21 cellular contexts compared by ENCODE assay signal in genomic region chr15:101209285-101209821, GRCh38. TPM values are rescaled to one million over a fixed set of nuclear protein-coding genes. Genes with fewer than 3 reads are reported as not detected.
DNase-seq lines count a peak whose midpoint lies in the region; ATAC-seq, FAIRE-seq and TF ChIP-seq lines count a peak whose summit lies in the region.
"Had no signal": no experiment of that assay in that cellular context is flagged by ENCODE, and none has a peak within 500 bp of the region (broad histone marks: within the 10 kb centered on the region; RNA-seq: fewer than 3 reads in every experiment).

No MANE protein-coding gene starts in this region.

- no peak overlapping the region for H3K4me3 ChIP-seq in cardiac muscle cell
- no peak overlapping the region for H3K4me3 ChIP-seq in fibroblast of lung (replicated peaks in 1 of 4; ENCODE audit: control extremely low read depth in 1 of 4, insufficient read depth in 1 of 4, low read depth in 3 of 4, low read length in 4 of 4)
- H3K4me3 ChIP-seq in spleen, result no peak overlapping the region
- H3K4me3 ChIP-seq: colonic mucosa, tibial nerve had no signal

- peaks cover 94% of the 10 kb centered on the region for H3K79me2 ChIP-seq in fibroblast of lung (ENCODE audit: control insufficient read depth, insufficient read depth, low read length)

- intact Hi-C loops in left ventricle myocardium superior (cut with micrococcal nuclease), result no loop called here
- intact Hi-C loops in spleen (cut with DNase I; ENCODE audit: low total_unique reads), result no loop called here

- H3K27me3 Mint-ChIP-seq in activated T-helper 17 cell treated with anti-CD3 and anti-CD28 coated beads, Interleukin-2, amount 50 U/mL, for 72 hours, result no peaks in the 10 kb centered on the region

- ATAC-seq in left ventricle myocardium superior (no peak), GM18498 (IDR thresholded peaks at IDR 0.05; ENCODE audit: unreplicated experiment) (no peak)
- ATAC-seq in activated T-helper 17 cell treated with anti-CD3 and anti-CD28 coated beads, Interleukin-2, amount 50 U/mL, for 72 hours (replicated peaks), result no peak

- H3K27me3 ChIP-seq in cardiac muscle cell (no peaks in the 10 kb centered on the region), fibroblast of lung (ENCODE audit: control insufficient read depth, insufficient read depth, low read length) (no peaks in the 10 kb centered on the region), spleen (replicated peaks in 1 of 7) (no peaks in the 10 kb centered on the region)
- H3K27me3 ChIP-seq: colonic mucosa, tibial nerve had no signal

- peaks cover 65% of the 10 kb centered on the region for H3K4me1 Mint-ChIP-seq in activated T-helper 17 cell treated with anti-CD3 and anti-CD28 coated beads, Interleukin-2, amount 50 U/mL, for 72 hours

- TF ChIP-seq POLR2A in spleen (IDR thresholded peaks at IDR 0.05), result no peak
- TF ChIP-seq POLR2A in GM12892 (IDR thresholded peaks at IDR 0.05; ENCODE audit: low read depth, low read length), result no peak

- H3K36me3 ChIP-seq in cardiac muscle cell (no peaks in the 10 kb centered on the region), fibroblast of lung (ENCODE audit: control insufficient read depth, insufficient read depth, low read length) (peaks cover under 1% of the 10 kb centered on the region), spleen (peaks cover 0 to 5% (median 0%) of the 10 kb centered on the region in 6 donors)
- H3K36me3 ChIP-seq: colonic mucosa, tibial nerve had no signal

- no peak overlapping the region for H2AFZ ChIP-seq in fibroblast of lung (ENCODE audit: low read length)

- peaks cover 78% of the 10 kb centered on the region for H3K36me3 Mint-ChIP-seq in activated T-helper 17 cell treated with anti-CD3 and anti-CD28 coated beads, Interleukin-2, amount 50 U/mL, for 72 hours (ENCODE audit: low read depth)

- H3K27ac Mint-ChIP-seq in activated T-helper 17 cell treated with anti-CD3 and anti-CD28 coated beads, Interleukin-2, amount 50 U/mL, for 72 hours, result peak overlapping the region; percentile 40

- no peaks in the 10 kb centered on the region for H3K9me3 Mint-ChIP-seq in activated T-helper 17 cell treated with anti-CD3 and anti-CD28 coated beads, Interleukin-2, amount 50 U/mL, for 72 hours

- H3K9me3 ChIP-seq in cardiac muscle cell (ENCODE audit: low read depth) (no peaks in the 10 kb centered on the region), fibroblast of lung (ENCODE audit: control insufficient read depth, insufficient read depth, low read depth, low read length) (no peaks in the 10 kb centered on the region), spleen (no peaks in the 10 kb centered on the region)
- H3K9me3 ChIP-seq: colonic mucosa, tibial nerve had no signal

- peak overlapping the region; percentile 60 for H3K27ac ChIP-seq in cardiac muscle cell
- H3K27ac ChIP-seq in fibroblast of lung (ENCODE audit: insufficient read depth, low read length), result peak overlapping the region; percentile 61
- peak overlapping the region in 7 of 8 donors; percentile 2 to 83 (median 63) for H3K27ac ChIP-seq in spleen
- H3K27ac ChIP-seq: colonic mucosa had no signal

- no peak for TF ChIP-seq CTCF in cardiac muscle cell (IDR thresholded peaks at IDR 0.05; ENCODE audit: low read depth, low read length)
- no peak for TF ChIP-seq CTCF in fibroblast of lung (conservative IDR thresholded peaks at IDR 0.05 in 1 of 2, IDR thresholded peaks at IDR 0.05 in 1 of 2; ENCODE audit: low read depth in 1 of 2, low read length in 2 of 2)
- TF ChIP-seq CTCF in spleen (IDR thresholded peaks at IDR 0.05 in 8 of 11, conservative IDR thresholded peaks at IDR 0.05 in 3 of 11), result no peak

- no peak overlapping the region for H3K4me2 ChIP-seq in fibroblast of lung (ENCODE audit: extremely low read depth, insufficient read depth, low read length)

- FAIRE-seq in GM12892 (lab: Jason Lieb, UNC), result no peak
- FAIRE-seq: H54, islet of Langerhans had no signal

- H3K4me1 ChIP-seq in cardiac muscle cell (ENCODE audit: low read depth) (peaks cover 53% of the 10 kb centered on the region), fibroblast of lung (ENCODE audit: control insufficient read depth, extremely low read depth, insufficient read depth, low read length) (peaks cover 26% of the 10 kb centered on the region), spleen (peaks cover 20 to 100% (median 83%) of the 10 kb centered on the region in 6 donors)
- H3K4me1 ChIP-seq: colonic mucosa had no signal

- DNase-seq in cardiac muscle cell (ENCODE audit: low read depth in 1 of 2, low spot score in 1 of 2) (no peak), left ventricle myocardium superior (no peak), fibroblast of lung (ENCODE audit: low read depth in 2 of 2) (no peak), spleen (no peak), GM12892 (ENCODE audit: insufficient read length) (no peak), NCI-H1436 treated with DMSO at 0.1 percent for 48 hours (lab: John Stamatoyannopoulos, UW) (no peak)
- DNase-seq: activated CD4-positive, CD25-positive, alpha-beta regulatory T cell treated with anti-CD3 and anti-CD28 coated beads, Interleukin-2, amount 50 U/mL, for 72 hours; AML-193; Calu3; colonic mucosa; GDM1; NCI-H1417; NCI-H226; nucleus accumbens; stimulated activated CD4-positive, alpha-beta T cell treated with anti-CD3 and anti-CD28 coated beads, Interleukin-4, amount 100 ng/mL, for 4 hours had no signal

- 78 to 91% (median 84%) methylated on average over 5 of the region's 5 CpGs for WGBS in spleen, 5 donors

- no peak overlapping the region for H3K9ac ChIP-seq in fibroblast of lung (ENCODE audit: insufficient read depth, low read length)
- H3K9ac ChIP-seq: KMS-11 had no signal

- no peaks in the 10 kb centered on the region for H4K20me1 ChIP-seq in fibroblast of lung (ENCODE audit: control insufficient read depth, extremely low read depth, insufficient read depth, low read length)

- peak overlapping the region; percentile 73 for H3K4me3 Mint-ChIP-seq in activated T-helper 17 cell treated with anti-CD3 and anti-CD28 coated beads, Interleukin-2, amount 50 U/mL, for 72 hours

RNA-seq across cellular contexts. Expression of gene CHSY1, which starts 42.5 kb away (rescaled TPM):
- 28.0 and 30.3 TPM in 2 replicates for total RNA-seq in cardiac muscle cell
- 33.4 and 36.0 TPM in 2 replicates for polyA plus RNA-seq in cardiac muscle cell
- total RNA-seq in left ventricle myocardium superior, result 11.7 TPM
- total RNA-seq in activated T-helper 17 cell treated with anti-CD3 and anti-CD28 coated beads, Interleukin-2, amount 50 U/mL, for 72 hours, result 100 to 1,000 TPM in 1 of 2 donors, 10 to 100 TPM in 1; 47.4 to 114 TPM
- 26.7 and 28.6 TPM in 2 replicates for total RNA-seq in fibroblast of lung
- 52.1 and 57.0 TPM in 2 replicates for polyA plus RNA-seq in fibroblast of lung
- polyA plus RNA-seq in fibroblast of lung (2012), result 33.9 and 40.6 TPM in 2 replicates
- polyA minus RNA-seq in fibroblast of lung (ENCODE audit: low replicate concordance), result 31.2 and 42.2 TPM in 2 replicates
- 10 to 100 TPM; 50.2 to 99.5 (median 55.9) TPM for total RNA-seq in spleen
- 1 to 10 TPM; 6.8 to 9.2 (median 8.3) TPM for polyA plus RNA-seq in spleen
- polyA plus RNA-seq in GM12892 (2012; ENCODE audit: missing spikeins), result 11.2 TPM
